ENCODE assay signal across 1 cellular context in genomic region chr4:118915468-118915867, GRCh38.
TF ChIP-seq lines count a peak whose summit lies in the region.

No MANE protein-coding gene starts in this region.

TF ChIP-seq in GM23338, 12 proteins besides CTCF, POLR2A, EP300 and RAD21 (continued from another document):
- TF ChIP-seq ZNF462 (CRISPR knock-in tag; IDR thresholded peaks at IDR 0.05): no peak
- TF ChIP-seq EZH2phosphoT487 (IDR thresholded peaks at IDR 0.05; ENCODE audit: unreplicated experiment): no peak
- no peak for TF ChIP-seq JUNB (IDR thresholded peaks at IDR 0.05; ENCODE audit: unreplicated experiment)
- no peak for TF ChIP-seq ZNF114 (CRISPR knock-in tag; IDR thresholded peaks at IDR 0.05)
- no peak for TF ChIP-seq POLR2AphosphoS5 (IDR thresholded peaks at IDR 0.05; ENCODE audit: low read depth)
- no peak for TF ChIP-seq REST (IDR thresholded peaks at IDR 0.05; ENCODE audit: unreplicated experiment)
- no peak for TF ChIP-seq ZNF331 (CRISPR knock-in tag; IDR thresholded peaks at IDR 0.05; ENCODE audit: low read depth)
- TF ChIP-seq STAT1 (IDR thresholded peaks at IDR 0.05; ENCODE audit: unreplicated experiment): no peak
